Comparison of ENCODE assay signal across 8 cellular contexts in the genomic region with DNA sequence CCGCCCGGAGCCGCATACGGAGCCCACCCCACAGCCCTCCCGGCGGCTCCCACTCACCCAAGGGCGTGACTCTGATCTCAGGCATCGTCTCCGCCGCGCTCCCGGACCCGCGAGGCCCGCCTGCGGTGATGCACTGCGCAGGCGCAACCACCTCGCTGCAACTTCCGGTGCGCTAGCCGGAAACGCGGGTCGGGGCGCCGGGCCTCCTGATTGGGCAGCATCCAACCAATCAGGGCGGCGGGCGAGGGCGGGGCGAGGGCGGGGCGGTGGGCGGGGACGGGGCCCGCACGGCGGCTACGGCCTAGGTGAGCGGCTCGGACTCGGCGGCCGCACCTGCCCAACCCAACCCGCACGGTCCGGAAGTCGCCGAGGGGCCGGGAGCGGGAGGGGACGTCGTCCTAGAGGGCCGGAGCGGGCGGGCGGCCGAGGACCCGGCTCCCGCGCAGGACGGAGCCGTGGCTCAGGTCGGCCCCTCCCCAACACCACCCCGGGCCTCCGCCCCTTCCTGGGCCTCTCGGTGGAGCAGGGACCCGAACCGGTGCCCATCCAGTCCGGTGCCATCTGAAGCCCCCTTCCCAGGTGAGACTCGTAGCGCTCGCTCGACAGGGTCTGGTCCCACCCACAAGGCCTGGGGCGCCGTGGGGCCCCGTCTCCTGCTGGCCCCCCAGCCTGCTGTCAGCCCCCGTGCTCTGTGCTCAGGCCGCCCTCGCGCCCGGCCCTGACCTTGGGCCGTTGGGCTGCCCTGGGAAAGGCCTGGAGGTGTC. TPM values are rescaled to one million over a fixed set of nuclear protein-coding genes. Genes with fewer than 3 reads are reported as not detected.
DNase-seq lines count a peak whose midpoint lies in the region; ATAC-seq and TF ChIP-seq lines count a peak whose summit lies in the region.

A gene (plus strand): TSS at position 279 of the 764 bp plus-strand sequence. CDS start 2,109 bp downstream, outside the sequence.
A gene (minus strand): TSS at position 137 of the 764 bp plus-strand sequence. CDS start 52 bp downstream, at position 85.

- H3K4me1 Mint-ChIP-seq in CD14-positive monocyte (peaks cover 25% of the 10 kb centered on the region), memory B cell (peaks cover 15% of the 10 kb centered on the region)

- H3K27ac Mint-ChIP-seq in CD14-positive monocyte (peak within 1 kb of the TSS in 6 of 7 donors; percentile 38 to 89 (median 82)), memory B cell (peak within 1 kb of the TSS; percentile 88)

- H3K4me3 Mint-ChIP-seq in CD14-positive monocyte (peak within 1 kb of the TSS; percentile 80 to 92), memory B cell (peak within 1 kb of the TSS; percentile 95)

- H3K27me3 Mint-ChIP-seq in CD14-positive monocyte (ENCODE audit: low read depth in 3 of 3) (no peaks in the 10 kb centered on the region), memory B cell (no peaks in the 10 kb centered on the region)

- H3K36me3 Mint-ChIP-seq in CD14-positive monocyte = peaks cover 8 to 29% of the 10 kb centered on the region in 2 donors
- H3K36me3 Mint-ChIP-seq in memory B cell = peaks cover 2% of the 10 kb centered on the region

- intact Hi-C loops in CD14-positive monocyte (cut with micrococcal nuclease) = no loop called here

- TF ChIP-seq CTCF in CD14-positive monocyte (IDR thresholded peaks at IDR 0.05) = no peak

- no peaks in the 10 kb centered on the region for H3K9me3 Mint-ChIP-seq in CD14-positive monocyte
- H3K9me3 Mint-ChIP-seq in memory B cell = no peaks in the 10 kb centered on the region

- ATAC-seq in GM19351 (IDR thresholded peaks at IDR 0.05; ENCODE audit: unreplicated experiment) (peak; percentile 81), HG03520 (IDR thresholded peaks at IDR 0.05; ENCODE audit: unreplicated experiment) (peak; percentile 72), memory B cell (ENCODE audit: low read depth) (peak; percentile 90)

- DNase-seq in CD14-positive monocyte (ENCODE audit: low spot score) (peak; percentile 96), memory B cell (ENCODE audit: low spot score in 2 of 2) (peak; percentile 90 to 94)
- DNase-seq in NK-92 treated with Interleukin-12 subunit alpha and Interleukin-12 subunit beta, amount 100 ng/mL, for 24 hours (lab: John Stamatoyannopoulos, UW) = peak; percentile 94
- DNase-seq in activated CD8-positive, alpha-beta memory T cell treated with anti-CD3 and anti-CD28 coated beads for 24 hours = peak; percentile 98
- DNase-seq in effector CD8-positive, alpha-beta T cell (lab: John Stamatoyannopoulos, UW) = peak; percentile 95
- DNase-seq in stimulated activated CD8-positive, alpha-beta memory T cell treated with anti-CD3 and anti-CD28 coated beads, Interleukin-12 subunit alpha, Interleukin-12 subunit beta, amount 100 ng/mL, for 1 hour (ENCODE audit: low read depth) = peak; percentile 95

RNA-seq across cellular contexts. Expression of the first gene that starts in this region (rescaled TPM):
- 1 to 10 TPM; 7.4 to 7.7 TPM for polyA plus RNA-seq in CD14-positive monocyte

RNA-seq across cellular contexts. Expression of the second gene that starts in this region (rescaled TPM):
- 10 to 100 TPM; 46.2 to 49.6 TPM for polyA plus RNA-seq in CD14-positive monocyte

Comparison
In these comparisons a context has a peak if more than half of its experiments do, and no peak if none do; other contexts are left out.
1. Peak in every context shown above with its lines: DNase-seq and ATAC-seq.